In genomic region chr17:37741334-37742113, GRCh38 we compare ENCODE assay signal across 1 cellular context.
TF ChIP-seq lines count a peak whose summit lies in the region.

No MANE protein-coding gene starts in this region.

TF ChIP-seq in GM12878, 131 proteins besides CTCF, POLR2A, EP300 and RAD21:
- no peak for TF ChIP-seq KAT2A (conservative IDR thresholded peaks at IDR 0.05; ENCODE audit: control insufficient read depth, low read depth, low read length)
- TF ChIP-seq BCL11A (IDR thresholded peaks at IDR 0.05; ENCODE audit: low read depth, low read length), result no peak
- TF ChIP-seq YY1 (IDR thresholded peaks at IDR 0.05; ENCODE audit: low read depth, low read length), result 0 out of 2 replicates have a peak, but pooled peaks have one; percentile 15
- TF ChIP-seq PAX8 (IDR thresholded peaks at IDR 0.05), result 0 out of 2 replicates have a peak, but pooled peaks have one; percentile 44
- 0 out of 2 replicates have a peak, but pooled peaks have one; percentile 22 for TF ChIP-seq NFIC (IDR thresholded peaks at IDR 0.05; ENCODE audit: low read depth, low read length)
- TF ChIP-seq EZH2 (IDR thresholded peaks at IDR 0.05; ENCODE audit: borderline replicate concordance, control insufficient read depth, low read depth, low read length), result peak; percentile 39; the same call in 1 of the 2 replicates
- TF ChIP-seq NR2F1 (conservative IDR thresholded peaks at IDR 0.05), result peak; percentile 26; the same call in 1 of the 2 replicates
- no peak for TF ChIP-seq CBX5 (IDR thresholded peaks at IDR 0.05; ENCODE audit: low read depth)
